Comparison of ENCODE assay signal across 18 cellular contexts in the genomic region with DNA sequence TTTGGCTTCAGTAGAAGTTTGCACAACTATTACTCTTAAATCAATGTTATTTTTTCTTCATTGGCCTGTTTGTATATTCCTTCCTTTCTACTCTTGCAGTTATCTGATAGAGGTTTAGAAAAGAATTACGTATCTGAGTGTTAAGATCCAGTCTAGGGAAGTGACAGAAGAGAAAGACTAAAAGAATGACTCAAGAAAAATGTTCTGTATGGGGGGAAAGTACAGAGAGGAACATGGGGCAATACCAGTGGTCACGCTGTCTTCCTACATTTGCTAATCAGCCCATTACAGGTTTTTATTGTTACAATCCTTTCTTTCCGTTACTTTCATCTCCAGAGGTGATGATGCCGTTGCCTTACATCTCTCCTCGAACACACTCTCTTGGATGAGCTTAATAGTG. TPM values are rescaled to one million over a fixed set of nuclear protein-coding genes. Genes with fewer than 3 reads are reported as not detected.
DNase-seq lines count a peak whose midpoint lies in the region; ATAC-seq lines count a peak whose summit lies in the region.
"Had no signal": no experiment of that assay in that cellular context is flagged by ENCODE, and none has a peak within 500 bp of the region (broad histone marks: within the 10 kb centered on the region; RNA-seq: fewer than 3 reads in every experiment).

No MANE protein-coding gene starts in this region.

- WGBS in trophoblast cell (ENCODE audit: extremely low coverage, insufficient coverage, insufficient read length), result no CpG with 5 or more reads among the region's 5 CpGs

- H3K14ac ChIP-seq in trophoblast cell (ENCODE audit: low read length), result no peak overlapping the region

- H4K12ac ChIP-seq in trophoblast cell (ENCODE audit: low read depth, low read length), result no peak overlapping the region

- no peak overlapping the region for H3K4me3 ChIP-seq in trophoblast cell (ENCODE audit: low read depth, low read length)

- H2BK12ac ChIP-seq in trophoblast cell (ENCODE audit: low read length), result no peak overlapping the region

- no peak overlapping the region for H3K4ac ChIP-seq in trophoblast cell (ENCODE audit: low read depth, low read length)

- no peak overlapping the region for H2BK5ac ChIP-seq in trophoblast cell (ENCODE audit: low read depth, low read length, poor library complexity)

- no peak overlapping the region for H3K23ac ChIP-seq in trophoblast cell (ENCODE audit: low read length)

- H3K79me1 ChIP-seq in trophoblast cell (ENCODE audit: low read length), result no peaks in the 10 kb centered on the region

- no peak overlapping the region for H2BK120ac ChIP-seq in trophoblast cell (ENCODE audit: insufficient read depth, low read length, poor library complexity)

- no peak overlapping the region for H4K8ac ChIP-seq in trophoblast cell (ENCODE audit: low read depth, low read length)

- H3K9ac ChIP-seq in trophoblast cell (ENCODE audit: low read length), result no peak overlapping the region

- no peaks in the 10 kb centered on the region for H3K27me3 ChIP-seq in trophoblast cell (ENCODE audit: insufficient read depth, low read length)

- H2AK5ac ChIP-seq in trophoblast cell (ENCODE audit: low read length), result no peak overlapping the region

- peak; percentile 78 for ATAC-seq in GM18868 (IDR thresholded peaks at IDR 0.05; ENCODE audit: unreplicated experiment)
- peak; percentile 52 for ATAC-seq in HG02642 (IDR thresholded peaks at IDR 0.05; ENCODE audit: poor library complexity, unreplicated experiment)
- no peak for ATAC-seq in GM18873 (IDR thresholded peaks at IDR 0.05; ENCODE audit: low FRiP score, unreplicated experiment)
- ATAC-seq: Right ventricle myocardium inferior had no signal

- H3K36me3 ChIP-seq in trophoblast cell (ENCODE audit: control insufficient read depth in 1 of 2, insufficient read depth in 2 of 2, low read length in 2 of 2), result no peaks in the 10 kb centered on the region

- H2AFZ ChIP-seq in trophoblast cell (ENCODE audit: insufficient read depth, low read length, poor library complexity), result no peak overlapping the region

- H3K18ac ChIP-seq in trophoblast cell (ENCODE audit: low read length), result no peak overlapping the region

- H3K27ac ChIP-seq in trophoblast cell (ENCODE audit: low read depth, low read length), result no peak overlapping the region
- H3K27ac ChIP-seq: C4-2B had no signal

- H4K91ac ChIP-seq in trophoblast cell (ENCODE audit: low read depth, low read length), result no peak overlapping the region

- DNase-seq in OCI-M1 (lab: John Stamatoyannopoulos, UW) (peak; percentile 47), trophoblast cell (peak; percentile 5 to 9), AML-193 (lab: John Stamatoyannopoulos, UW) (no peak)
- DNase-seq in stimulated activated CD4-positive, alpha-beta T cell treated with anti-CD3 and anti-CD28 coated beads, Interleukin-12 subunit alpha, Interleukin-12 subunit beta, amount 100 ng/mL, for 4 hours, result no peak
- DNase-seq: DMS 273 treated with DMSO at 0.1 percent for 48 hours, H7, HFFc6, Kasumi-1, MM.1S, NCI-H1105 treated with DMSO at 0.1 percent for 48 hours, NCI-H510A treated with DMSO at 0.1 percent for 48 hours, NCI-H82, T-helper 2 cell had no signal

- no peaks in the 10 kb centered on the region for H3K79me2 ChIP-seq in trophoblast cell (ENCODE audit: control insufficient read depth, insufficient read depth, low read length, poor library complexity)

- no peak overlapping the region for H3K4me2 ChIP-seq in trophoblast cell (ENCODE audit: low read length)

- no peaks in the 10 kb centered on the region for H3K4me1 ChIP-seq in trophoblast cell (ENCODE audit: control insufficient read depth in 1 of 2, insufficient read depth in 2 of 2, low read length in 2 of 2)

- H3K9me3 ChIP-seq in trophoblast cell (ENCODE audit: insufficient read depth, low read depth, low read length), result peaks cover 2% of the 10 kb centered on the region

RNA-seq across cellular contexts. Expression of a gene that starts 5.8 kb away (rescaled TPM):
- polyA plus RNA-seq in trophoblast cell (2013), result not detected in 2 replicates

Comparison
In these comparisons a context has a peak if more than half of its experiments do, and no peak if none do; other contexts are left out.
1. DNase-seq: peak in OCI-M1 (single experiment) and trophoblast cell (2 of 2); none in stimulated activated CD4-positive, alpha-beta T cell treated with anti-CD3 and anti-CD28 coated beads, Interleukin-12 subunit alpha, Interleukin-12 subunit beta, amount 100 ng/mL, for 4 hours (single experiment) and AML-193 (0 of 2).